16 cellular contexts compared by ENCODE assay signal in genomic region chr16:4420703-4421102, GRCh38.
"Had no signal": no experiment of that assay in that cellular context is flagged by ENCODE, and none has a peak within 500 bp of the region (broad histone marks: within the 10 kb centered on the region; RNA-seq: fewer than 3 reads in every experiment).

No MANE protein-coding gene starts in this region.

- H3K27me3 Mint-ChIP-seq: activated CD4-positive, alpha-beta memory T cell treated with anti-CD3 and anti-CD28 coated beads for 36 hours; activated naive CD8-positive, alpha-beta T cell treated with anti-CD3 and anti-CD28 coated beads, Interleukin-2, amount 10 ng/mL, durations not matched to agents 7 days and 5 days; memory B cell had no signal

- H3K27ac ChIP-seq: esophagus squamous epithelium, left lung, pancreas, suprapubic skin had no signal

- DNase-seq: activated CD4-positive, alpha-beta memory T cell treated with anti-CD3 and anti-CD28 coated beads for 36 hours; activated CD4-positive, CD25-positive, alpha-beta regulatory T cell treated with anti-CD3 and anti-CD28 coated beads, Interleukin-2, amount 50 U/mL, for 72 hours; activated gamma-delta T cell treated with Interleukin-2 at 50 U/mL for 16 hours; activated naive CD8-positive, alpha-beta T cell treated with anti-CD3 and anti-CD28 coated beads, Interleukin-2, amount 10 ng/mL, durations not matched to agents 7 days and 5 days; activated T-cell treated with anti-CD3 and anti-CD28 coated beads, Interleukin-2, amount 50 U/mL, for 4 hours; esophagus squamous epithelium; foreskin fibroblast; left lung; nephron progenitor cell; pancreas; stimulated activated CD4-positive, alpha-beta T cell treated with anti-CD3 and anti-CD28 coated beads, Interleukin-2, amount 100 ng/mL, for 48 hours; stimulated activated naive CD4-positive, alpha-beta T cell treated with Interleukin-2 at 50 U/mL for 16 hours had no signal

- H3K27me3 ChIP-seq: esophagus squamous epithelium, heart left ventricle, left lung, pancreas, suprapubic skin had no signal

- ATAC-seq: activated T-cell treated with anti-CD3 and anti-CD28 coated beads, Interleukin-2, amount 50 U/mL, for 4 hours; heart left ventricle; left lung; pancreas had no signal

- H3K27ac Mint-ChIP-seq: activated CD4-positive, alpha-beta memory T cell treated with anti-CD3 and anti-CD28 coated beads for 36 hours; activated naive CD8-positive, alpha-beta T cell treated with anti-CD3 and anti-CD28 coated beads, Interleukin-2, amount 10 ng/mL, durations not matched to agents 7 days and 5 days; memory B cell; nephron progenitor cell; T-helper 2 cell treated with Interferon-gamma antibody and Interleukin-4, amounts not matched to agents 5 μg/mL and 100 μg/mL, for 36 hours had no signal

- H3K36me3 Mint-ChIP-seq: activated naive CD8-positive, alpha-beta T cell treated with anti-CD3 and anti-CD28 coated beads, Interleukin-2, amount 10 ng/mL, durations not matched to agents 7 days and 5 days had no signal

- H3K36me3 ChIP-seq: esophagus squamous epithelium, heart left ventricle, left lung, pancreas, suprapubic skin had no signal

- H3K4me3 ChIP-seq: esophagus squamous epithelium, heart left ventricle, left lung, pancreas, suprapubic skin had no signal

- H3K9me3 ChIP-seq: esophagus squamous epithelium, heart left ventricle, left lung, pancreas, suprapubic skin had no signal

- H3K4me3 Mint-ChIP-seq: activated CD4-positive, alpha-beta memory T cell treated with anti-CD3 and anti-CD28 coated beads for 36 hours; activated naive CD8-positive, alpha-beta T cell treated with anti-CD3 and anti-CD28 coated beads, Interleukin-2, amount 10 ng/mL, durations not matched to agents 7 days and 5 days; activated T-cell treated with anti-CD3 and anti-CD28 coated beads, Interleukin-2, amount 50 U/mL, for 4 hours; memory B cell; nephron progenitor cell; T-helper 2 cell treated with Interferon-gamma antibody and Interleukin-4, amounts not matched to agents 5 μg/mL and 100 μg/mL, for 36 hours had no signal

- H3K9me3 Mint-ChIP-seq: activated CD4-positive, alpha-beta memory T cell treated with anti-CD3 and anti-CD28 coated beads for 36 hours; activated naive CD8-positive, alpha-beta T cell treated with anti-CD3 and anti-CD28 coated beads, Interleukin-2, amount 10 ng/mL, durations not matched to agents 7 days and 5 days; activated T-cell treated with anti-CD3 and anti-CD28 coated beads, Interleukin-2, amount 50 U/mL, for 4 hours; memory B cell; nephron progenitor cell; T-helper 2 cell treated with Interferon-gamma antibody and Interleukin-4, amounts not matched to agents 5 μg/mL and 100 μg/mL, for 36 hours had no signal
